ENCODE assay signal across 10 cellular contexts in genomic region chr10:88896336-88897018, GRCh38. TPM values are rescaled to one million over a fixed set of nuclear protein-coding genes. Genes with fewer than 3 reads are reported as not detected.
DNase-seq lines count a peak whose midpoint lies in the region; ATAC-seq and TF ChIP-seq lines count a peak whose summit lies in the region.
"Had no signal": no experiment of that assay in that cellular context is flagged by ENCODE, and none has a peak within 500 bp of the region (broad histone marks: within the 10 kb centered on the region; RNA-seq: fewer than 3 reads in every experiment).

No MANE protein-coding gene starts in this region.

- H3K36me3 ChIP-seq in lower lobe of right lung (no peaks in the 10 kb centered on the region), upper lobe of left lung (no peaks in the 10 kb centered on the region)

- H3K4me3 ChIP-seq in lower lobe of right lung (no peak overlapping the region), upper lobe of left lung (no peak overlapping the region)
- H3K4me3 ChIP-seq: testis had no signal

- peak overlapping the region; percentile 97 for H3K27ac Mint-ChIP-seq in activated naive CD8-positive, alpha-beta T cell treated with anti-CD3 and anti-CD28 coated beads, Interleukin-2, amount 50 U/mL, for 24 hours

- TF ChIP-seq EP300 in upper lobe of left lung (IDR thresholded peaks at IDR 0.05), result no peak

- WGBS in upper lobe of left lung, 2 donors, result 83 to 86% methylated on average over 4 of the region's 4 CpGs

- peak overlapping the region; percentile 69 for H3K4me3 Mint-ChIP-seq in activated naive CD8-positive, alpha-beta T cell treated with anti-CD3 and anti-CD28 coated beads, Interleukin-2, amount 50 U/mL, for 24 hours

- no peaks in the 10 kb centered on the region for H3K9me3 Mint-ChIP-seq in activated naive CD8-positive, alpha-beta T cell treated with anti-CD3 and anti-CD28 coated beads, Interleukin-2, amount 50 U/mL, for 24 hours

- H3K4me1 ChIP-seq in lower lobe of right lung (peaks cover 18% of the 10 kb centered on the region), upper lobe of left lung (peaks cover 0 to 10% (median 1%) of the 10 kb centered on the region in 4 donors)

- TF ChIP-seq POLR2A in upper lobe of left lung (IDR thresholded peaks at IDR 0.05), result no peak

- no peak for TF ChIP-seq CTCF in lower lobe of right lung (IDR thresholded peaks at IDR 0.05)
- no peak for TF ChIP-seq CTCF in upper lobe of left lung (IDR thresholded peaks at IDR 0.05)

- H3K4me1 Mint-ChIP-seq in activated naive CD8-positive, alpha-beta T cell treated with anti-CD3 and anti-CD28 coated beads, Interleukin-2, amount 50 U/mL, for 24 hours, result peaks cover 76% of the 10 kb centered on the region

- peak overlapping the region; percentile 15 for H3K27ac ChIP-seq in lower lobe of right lung
- H3K27ac ChIP-seq in upper lobe of left lung, result peak overlapping the region in 3 of 4 donors; percentile 7 to 45 (median 39)

- DNase-seq in Right ventricle myocardium inferior (ENCODE audit: missing footprints) (no peak), cardiac septum (ENCODE audit: low spot score) (no peak), lower lobe of right lung (no peak), upper lobe of left lung (no peak), EL (no peak), SIG-M5 (lab: John Stamatoyannopoulos, UW) (no peak)
- DNase-seq in activated naive CD8-positive, alpha-beta T cell treated with anti-CD3 and anti-CD28 coated beads, Interleukin-2, amount 50 U/mL, for 24 hours, result no peak
- DNase-seq: NCI-H1105, testis had no signal

- H3K9me3 ChIP-seq in lower lobe of right lung (no peaks in the 10 kb centered on the region), upper lobe of left lung (no peaks in the 10 kb centered on the region)
- H3K9me3 ChIP-seq: testis had no signal

- peaks cover 21% of the 10 kb centered on the region for H3K36me3 Mint-ChIP-seq in activated naive CD8-positive, alpha-beta T cell treated with anti-CD3 and anti-CD28 coated beads, Interleukin-2, amount 50 U/mL, for 24 hours (ENCODE audit: low read depth)

- intact Hi-C loops in Right ventricle myocardium inferior (cut with DNase I), result no loop called here
- intact Hi-C loops in cardiac septum (cut with DNase I), result no loop called here
- intact Hi-C loops in lower lobe of right lung (cut with DNase I), result no loop called here

- H3K27me3 ChIP-seq in lower lobe of right lung (ENCODE audit: low read depth) (no peaks in the 10 kb centered on the region), upper lobe of left lung (no peaks in the 10 kb centered on the region)
- H3K27me3 ChIP-seq: testis had no signal

- ATAC-seq in Right ventricle myocardium inferior (peak; percentile 15), lower lobe of right lung (no peak), upper lobe of left lung (ENCODE audit: low FRiP score in 2 of 2) (no peak), HG03280 (IDR thresholded peaks at IDR 0.05; ENCODE audit: unreplicated experiment) (no peak)
- ATAC-seq in activated naive CD8-positive, alpha-beta T cell treated with anti-CD3 and anti-CD28 coated beads, Interleukin-2, amount 50 U/mL, for 24 hours, result no peak

- no peaks in the 10 kb centered on the region for H3K27me3 Mint-ChIP-seq in activated naive CD8-positive, alpha-beta T cell treated with anti-CD3 and anti-CD28 coated beads, Interleukin-2, amount 50 U/mL, for 24 hours

RNA-seq across cellular contexts. Expression of gene STAMBPL1, which starts 16.4 kb away (rescaled TPM):
- total RNA-seq in Right ventricle myocardium inferior (2.0 TPM), cardiac septum (2.9 TPM), lower lobe of right lung (7.1 TPM), upper lobe of left lung (10 to 100 TPM in 2 of 6 donors, 1 to 10 TPM in 4; 4.9 to 69.1 (median 7.0) TPM)

RNA-seq across cellular contexts. Expression of gene ANKRD22, which starts 44.8 kb away (rescaled TPM):
- total RNA-seq in Right ventricle myocardium inferior (not detected), cardiac septum (0.13 TPM), lower lobe of right lung (0.71 TPM), upper lobe of left lung (1 to 10 TPM in 2 of 6 donors, under 1 TPM in 2, not detected in 2; 0.30 to 1.9 (median 1.1) TPM)

RNA-seq across cellular contexts. Expression of gene ACTA2, which starts 56.1 kb away (rescaled TPM):
- total RNA-seq in Right ventricle myocardium inferior, result 75.2 TPM
- 162 TPM for total RNA-seq in cardiac septum
- 204 TPM for total RNA-seq in lower lobe of right lung
- 100 to 1,000 TPM in 5 of 6 donors, 10 to 100 TPM in 1; 94.3 to 328 (median 186) TPM for total RNA-seq in upper lobe of left lung
